10 cellular contexts compared by ENCODE assay signal in the genomic region with DNA sequence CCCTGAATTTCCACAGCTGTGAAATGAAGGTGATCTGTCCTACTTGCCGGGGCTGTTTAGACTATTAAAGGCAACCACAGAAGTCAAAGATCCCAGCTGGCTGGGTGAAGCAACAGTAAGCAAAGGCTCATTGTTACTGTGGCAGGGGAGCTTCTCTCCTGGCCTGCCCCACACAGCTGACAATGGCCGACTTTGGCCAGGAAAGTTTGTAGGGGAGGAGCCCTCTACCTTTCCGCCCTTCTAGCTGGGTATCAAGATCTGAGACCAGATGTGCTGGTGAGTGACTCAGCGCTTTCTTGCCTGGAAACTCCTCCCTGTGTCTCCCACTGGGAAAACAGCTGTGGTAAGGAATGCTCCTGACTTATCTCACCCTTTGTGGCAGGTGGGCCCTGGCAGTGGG. TPM values are rescaled to one million over a fixed set of nuclear protein-coding genes. Genes with fewer than 3 reads are reported as not detected.
DNase-seq lines count a peak whose midpoint lies in the region; ATAC-seq lines count a peak whose summit lies in the region.
"Had no signal": no experiment of that assay in that cellular context is flagged by ENCODE, and none has a peak within 500 bp of the region (broad histone marks: within the 10 kb centered on the region; RNA-seq: fewer than 3 reads in every experiment).

No MANE protein-coding gene starts in this region.

- in situ Hi-C loops in Caki2 (cut with HindIII; ENCODE audit: low pct_unique_long_range_greater_than_20kb, low sequenced_read_pairs) = no loop called here

- ATAC-seq in HG03457 (IDR thresholded peaks at IDR 0.05; ENCODE audit: unreplicated experiment) (no peak), HG02759 (IDR thresholded peaks at IDR 0.05; ENCODE audit: unreplicated experiment) (no peak)

- H3K27me3 ChIP-seq in HUES64 (ENCODE audit: insufficient read depth, low read length) (no peaks in the 10 kb centered on the region), adipocyte (replicated peaks; ENCODE audit: control insufficient read depth, insufficient read depth, low read length) (no peaks in the 10 kb centered on the region)
- H3K27me3 ChIP-seq: sigmoid colon had no signal

- H3K9me3 ChIP-seq in HUES64 (ENCODE audit: insufficient read depth, low read depth, low read length) = no peaks in the 10 kb centered on the region
- no peaks in the 10 kb centered on the region for H3K9me3 ChIP-seq in adipocyte (ENCODE audit: control insufficient read depth, low read length)
- H3K9me3 ChIP-seq: sigmoid colon had no signal

- H3K4me1 ChIP-seq in HUES64 (ENCODE audit: insufficient read depth, low read length) (peaks cover 8% of the 10 kb centered on the region; the same call in 1 of the 2 replicates), adipocyte (ENCODE audit: control insufficient read depth, insufficient read depth, low read length) (peaks cover 19% of the 10 kb centered on the region)

- no peak overlapping the region for H3K9ac ChIP-seq in HUES64 (ENCODE audit: low read depth, low read length)
- no peak overlapping the region for H3K9ac ChIP-seq in adipocyte (ENCODE audit: low read length)

- DNase-seq in Caki2 (ENCODE audit: low read depth) (peak; percentile 81), adipocyte (ENCODE audit: low read depth) (peak; percentile 79), left kidney (ENCODE audit: low read depth, low spot score) (peak; percentile 29), AML-193 (lab: John Stamatoyannopoulos, UW) (no peak), foreskin melanocyte (no peak)
- DNase-seq: activated CD4-positive, alpha-beta T cell treated with anti-CD3 and anti-CD28 coated beads for 48 hours; sigmoid colon had no signal

- H3K4me3 ChIP-seq in HUES64 (ENCODE audit: low read length) (no peak overlapping the region), adipocyte (ENCODE audit: low read length) (no peak overlapping the region)
- H3K4me3 ChIP-seq: sigmoid colon had no signal

- H3K27ac ChIP-seq in HUES64 (ENCODE audit: low read depth, low read length) = peak overlapping the region; percentile 38; the same call in 1 of the 2 replicates

- WGBS in HUES64 = 76% methylated on average over 3 of the region's 4 CpGs

- H3K36me3 ChIP-seq in HUES64 (ENCODE audit: insufficient read depth, low read length) (no peaks in the 10 kb centered on the region), adipocyte (ENCODE audit: control insufficient read depth, insufficient read depth, low read length, severe bottlenecking) (no peaks in the 10 kb centered on the region)
- H3K36me3 ChIP-seq: sigmoid colon had no signal

RNA-seq across cellular contexts. Expression of a gene that starts 21.1 kb away (rescaled TPM):
- total RNA-seq in Caki2 (2014; rRNA removed; shearing (Covaris generic); ENCODE audit: low replicate concordance) = 0.52 and 1.0 TPM in 2 replicates
- polyA plus RNA-seq in HUES64 (2013, experiment 1 of 2) = 0.20 TPM
- polyA plus RNA-seq in HUES64 (2013, experiment 2 of 2) = 0.25 TPM

Comparison
In these comparisons a context has a peak if more than half of its experiments do, and no peak if none do; other contexts are left out.
1. DNase-seq: peak in Caki2 (single experiment), adipocyte (single experiment) and left kidney (single experiment); none in AML-193 (0 of 2) and foreskin melanocyte (single experiment).